Comparison of ENCODE assay signal across 8 cellular contexts in the genomic region with DNA sequence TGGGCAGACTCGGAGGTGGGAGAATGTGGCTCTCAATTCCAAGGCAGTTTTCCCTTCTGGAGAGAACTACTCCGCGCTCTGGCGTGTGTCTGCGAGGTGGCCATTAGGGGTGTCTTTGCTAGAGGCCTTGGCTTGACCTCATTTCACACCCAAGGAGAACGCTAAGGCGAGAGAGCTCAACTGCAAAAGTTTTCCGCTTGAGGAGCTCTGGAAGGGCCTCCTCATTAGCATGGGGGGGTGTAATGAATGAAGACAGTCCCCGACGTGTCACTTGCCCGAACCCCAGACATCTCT. TPM values are rescaled to one million over a fixed set of nuclear protein-coding genes. Genes with fewer than 3 reads are reported as not detected.
A peak's percentile ranks its signal among the peaks of the same experiment; 100 is the strongest.
DNase-seq lines count a peak whose midpoint lies in the region; ATAC-seq, FAIRE-seq and TF ChIP-seq lines count a peak whose summit lies in the region.

No MANE protein-coding gene starts in this region.

- no peaks in the 10 kb centered on the region for H3K27me3 Mint-ChIP-seq in activated T-cell treated with anti-CD3 and anti-CD28 coated beads, Interleukin-2, amount 50 U/mL, for 24 hours
- no peaks in the 10 kb centered on the region for H3K27me3 Mint-ChIP-seq in natural killer cell treated with Interleukin-12 subunit alpha and Interleukin-12 subunit beta and Interleukin-15 and Interleukin-18, amount 100 ng/mL, for 72 hours

- FAIRE-seq in endothelial cell of umbilical vein (lab: Jason Lieb, UNC) (no peak), RCC 7860 (lab: Jason Lieb, UNC) (no peak)

- peaks cover 14% of the 10 kb centered on the region for H3K9me3 Mint-ChIP-seq in activated T-cell treated with anti-CD3 and anti-CD28 coated beads, Interleukin-2, amount 50 U/mL, for 24 hours
- peaks cover 15% of the 10 kb centered on the region for H3K9me3 Mint-ChIP-seq in natural killer cell treated with Interleukin-12 subunit alpha and Interleukin-12 subunit beta and Interleukin-15 and Interleukin-18, amount 100 ng/mL, for 72 hours

- H3K4me1 ChIP-seq in endothelial cell of umbilical vein (ENCODE audit: control insufficient read depth, extremely low read depth, insufficient read depth, low read length) = peaks cover 23% of the 10 kb centered on the region

- H3K36me3 ChIP-seq in endothelial cell of umbilical vein (ENCODE audit: control insufficient read depth in 2 of 2, extremely low read depth in 1 of 2, insufficient read depth in 2 of 2, low read length in 2 of 2) = no peaks in the 10 kb centered on the region

- no peak for TF ChIP-seq POLR2A in endothelial cell of umbilical vein (IDR thresholded peaks at IDR 0.05; ENCODE audit: low read depth, low read length)

- no TSS peak for BruUV-seq in endothelial cell of umbilical vein (replicated peaks; lab: Mats Ljungman, UMichigan)

- H3K79me2 ChIP-seq in endothelial cell of umbilical vein (ENCODE audit: control insufficient read depth, insufficient read depth, low read length) = peaks cover 39% of the 10 kb centered on the region

- DNase-seq in activated T-cell treated with anti-CD3 and anti-CD28 coated beads, Interleukin-2, amount 50 U/mL, for 24 hours = no peak
- DNase-seq in activated T-cell treated with anti-CD3 and anti-CD28 coated beads, Interleukin-2, amount 50 U/mL, for 48 hours = no peak
- DNase-seq in endothelial cell of umbilical vein (ENCODE audit: low read depth, low spot score) (no peak), RCC 7860 (ENCODE audit: low spot score) (no peak), mucosa of gallbladder (ENCODE audit: low spot score) (no peak)
- peak; percentile 61 for DNase-seq in natural killer cell treated with Interleukin-12 subunit alpha and Interleukin-12 subunit beta and Interleukin-15 and Interleukin-18, amount 100 ng/mL, for 72 hours (ENCODE audit: low spot score)

- H3K27ac Mint-ChIP-seq in activated T-cell treated with anti-CD3 and anti-CD28 coated beads, Interleukin-2, amount 50 U/mL, for 24 hours = peak overlapping the region; percentile 100
- peak overlapping the region; percentile 89 to 94 for H3K27ac Mint-ChIP-seq in natural killer cell treated with Interleukin-12 subunit alpha and Interleukin-12 subunit beta and Interleukin-15 and Interleukin-18, amount 100 ng/mL, for 72 hours

- POLR2A ChIA-PET in endothelial cell of umbilical vein (lab: Charles Lee) = no interaction called here

- H2AFZ ChIP-seq in endothelial cell of umbilical vein (ENCODE audit: low read depth, low read length) = peak overlapping the region; percentile 100

- no peaks in the 10 kb centered on the region for H3K27me3 ChIP-seq in endothelial cell of umbilical vein (ENCODE audit: control insufficient read depth in 2 of 2, insufficient read depth in 2 of 2, low read length in 2 of 2)

- peaks cover 7% of the 10 kb centered on the region for H4K20me1 ChIP-seq in endothelial cell of umbilical vein (replicated peaks; ENCODE audit: control insufficient read depth, extremely low read depth, insufficient read depth, low read length)

- ATAC-seq in HG02759 (IDR thresholded peaks at IDR 0.05; ENCODE audit: unreplicated experiment) (peak; percentile 27), SK-N-SH treated with all-trans-retinoic acid at 6 μM for 48 hours (peak; percentile 50)
- ATAC-seq in natural killer cell treated with Interleukin-12 subunit alpha and Interleukin-12 subunit beta and Interleukin-15 and Interleukin-18, amount 100 ng/mL, for 72 hours = peak; percentile 1 to 4

- dilution Hi-C loops in endothelial cell of umbilical vein (cut with MboI; ENCODE audit: extremely low pct_ligation_motif_present, low sequenced_read_pairs) = no loop called here

- peaks cover 42% of the 10 kb centered on the region for H3K36me3 Mint-ChIP-seq in activated T-cell treated with anti-CD3 and anti-CD28 coated beads, Interleukin-2, amount 50 U/mL, for 24 hours (ENCODE audit: low read depth)
- H3K36me3 Mint-ChIP-seq in natural killer cell treated with Interleukin-12 subunit alpha and Interleukin-12 subunit beta and Interleukin-15 and Interleukin-18, amount 100 ng/mL, for 72 hours = peaks cover 29% of the 10 kb centered on the region

- no peaks in the 10 kb centered on the region for H3K9me3 ChIP-seq in endothelial cell of umbilical vein (replicated peaks; ENCODE audit: control insufficient read depth, insufficient read depth, low read length)

- intact Hi-C loops in endothelial cell of umbilical vein (cut with micrococcal nuclease) = loop anchor here (1.0 to 5.0 kb wide), 5 partner anchors 248 to 541 kb away; a partner anchor contains a TSS

- H3K27ac ChIP-seq in endothelial cell of umbilical vein (ENCODE audit: insufficient read depth, low read depth, low read length) = peak overlapping the region; percentile 80

- peak overlapping the region; percentile 96 for H3K9ac ChIP-seq in endothelial cell of umbilical vein (replicated peaks; ENCODE audit: extremely low read depth, insufficient read depth, low read length)

- H3K4me3 Mint-ChIP-seq in activated T-cell treated with anti-CD3 and anti-CD28 coated beads, Interleukin-2, amount 50 U/mL, for 24 hours = peak overlapping the region; percentile 95
- peak overlapping the region; percentile 96 for H3K4me3 Mint-ChIP-seq in natural killer cell treated with Interleukin-12 subunit alpha and Interleukin-12 subunit beta and Interleukin-15 and Interleukin-18, amount 100 ng/mL, for 72 hours

- CTCF ChIA-PET in endothelial cell of umbilical vein (lab: Charles Lee) = interaction anchor here (2.0 to 2.9 kb wide), 3 partner anchors 10 to 332 kb away, joined by 6 to 15 read pairs (median 11); no protein-coding TSS in a partner anchor

- peak overlapping the region; percentile 76 to 84 (median 79) for H3K4me3 ChIP-seq in endothelial cell of umbilical vein (replicated peaks in 1 of 3; ENCODE audit: insufficient read depth in 1 of 3, low read depth in 1 of 3, low read length in 3 of 3)

- H3K4me1 Mint-ChIP-seq in activated T-cell treated with anti-CD3 and anti-CD28 coated beads, Interleukin-2, amount 50 U/mL, for 24 hours (ENCODE audit: low read depth) = peaks cover 43% of the 10 kb centered on the region
- H3K4me1 Mint-ChIP-seq in natural killer cell treated with Interleukin-12 subunit alpha and Interleukin-12 subunit beta and Interleukin-15 and Interleukin-18, amount 100 ng/mL, for 72 hours (ENCODE audit: low read depth in 2 of 2) = peaks cover 50 to 51% of the 10 kb centered on the region in 2 donors

- H3K4me2 ChIP-seq in endothelial cell of umbilical vein (ENCODE audit: insufficient read depth, low read length) = peak overlapping the region; percentile 96

- TF ChIP-seq CTCF in endothelial cell of umbilical vein (IDR thresholded peaks at IDR 0.05; ENCODE audit: extremely low read depth in 1 of 2, insufficient read depth in 1 of 2, low read depth in 1 of 2, low read length in 2 of 2) = no peak

- H3K9me1 ChIP-seq in endothelial cell of umbilical vein (replicated peaks; ENCODE audit: control insufficient read depth, extremely low read depth, insufficient read depth, low read length) = no peaks in the 10 kb centered on the region

TF ChIP-seq in SK-N-SH treated with all-trans-retinoic acid at 6 μM for 48 hours, 23 proteins besides CTCF, POLR2A, EP300 and RAD21:
- no peak for TF ChIP-seq TOX (CRISPR knock-in tag; IDR thresholded peaks at IDR 0.05; ENCODE audit: borderline replicate concordance)
- TF ChIP-seq RARB (CRISPR knock-in tag; IDR thresholded peaks at IDR 0.05) = no peak

TF ChIP-seq in endothelial cell of umbilical vein, 7 proteins besides CTCF, POLR2A, EP300 and RAD21:
- TF ChIP-seq EZH2 (IDR thresholded peaks at IDR 0.05; ENCODE audit: borderline replicate concordance, low read depth, low read length, severe bottlenecking) (no peak), MYC (IDR thresholded peaks at IDR 0.05; ENCODE audit: low read depth, low read length) (no peak), POLR2AphosphoS5 (IDR thresholded peaks at IDR 0.05; ENCODE audit: insufficient read depth, low read depth, low read length) (no peak), JUN (IDR thresholded peaks at IDR 0.05; ENCODE audit: borderline replicate concordance, insufficient read depth, insufficient read length, low read depth) (no peak), FOS (IDR thresholded peaks at IDR 0.05; ENCODE audit: borderline replicate concordance, insufficient read depth, low read length) (no peak), GATA2 (IDR thresholded peaks at IDR 0.05; ENCODE audit: insufficient read depth, insufficient read length, low read depth, low read length) (no peak)
- TF ChIP-seq, protein P1, sequence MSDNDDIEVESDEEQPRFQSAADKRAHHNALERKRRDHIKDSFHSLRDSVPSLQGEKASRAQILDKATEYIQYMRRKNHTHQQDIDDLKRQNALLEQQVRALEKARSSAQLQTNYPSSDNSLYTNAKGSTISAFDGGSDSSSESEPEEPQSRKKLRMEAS (IDR thresholded peaks at IDR 0.05; ENCODE audit: insufficient read depth, insufficient read length) = no peak

RNA-seq across cellular contexts. Expression of a gene that starts 0.7 kb away (rescaled TPM):
- total RNA-seq in endothelial cell of umbilical vein (42.9 and 46.4 TPM in 2 replicates), mucosa of gallbladder (72.1 TPM)
- 16.7 and 17.0 TPM in 2 replicates for polyA plus RNA-seq in endothelial cell of umbilical vein
- polyA plus RNA-seq in endothelial cell of umbilical vein (2011; cell fraction: cytosol; rRNA removed) = 13.5 and 14.6 TPM in 2 replicates
- polyA plus RNA-seq in endothelial cell of umbilical vein (2011; cell fraction: nucleus; rRNA removed) = 64.8 and 87.7 TPM in 2 replicates
- 20.7 and 28.2 TPM in 2 replicates for polyA plus RNA-seq in endothelial cell of umbilical vein (2012)
- 40.2 and 55.0 TPM in 2 replicates for polyA minus RNA-seq in endothelial cell of umbilical vein
- 16.4 TPM for polyA minus RNA-seq in endothelial cell of umbilical vein (2011; cell fraction: cytosol; rRNA and poly(A)+ RNA removed)
- polyA minus RNA-seq in endothelial cell of umbilical vein (2011; cell fraction: nucleus; rRNA and poly(A)+ RNA removed) = 88.3 and 103 TPM in 2 replicates
- 100 to 1,000 TPM; 179 to 212 TPM for total RNA-seq in natural killer cell treated with Interleukin-12 subunit alpha and Interleukin-12 subunit beta and Interleukin-15 and Interleukin-18, amount 100 ng/mL, for 72 hours
